Comparison of ENCODE assay signal across 11 cellular contexts in genomic region chr17:38850374-38850773, GRCh38. TPM values are rescaled to one million over a fixed set of nuclear protein-coding genes. Genes with fewer than 3 reads are reported as not detected.
A peak's percentile ranks its signal among the peaks of the same experiment; 100 is the strongest.
DNase-seq lines count a peak whose midpoint lies in the region; ATAC-seq, FAIRE-seq and TF ChIP-seq lines count a peak whose summit lies in the region.
"Had no signal": no experiment of that assay in that cellular context is flagged by ENCODE, and none has a peak within 500 bp of the region (broad histone marks: within the 10 kb centered on the region; RNA-seq: fewer than 3 reads in every experiment).

No MANE protein-coding gene starts in this region.

- H3K36me3 Mint-ChIP-seq in CD8-positive, alpha-beta memory T cell: peaks cover 0 to 66% (median 20%) of the 10 kb centered on the region in 3 donors
- H3K36me3 Mint-ChIP-seq in IgD-negative memory B cell: peaks cover 18% of the 10 kb centered on the region
- H3K36me3 Mint-ChIP-seq in astrocyte (ENCODE audit: low read depth, unreplicated experiment): peaks cover 28% of the 10 kb centered on the region
- peaks cover 0 to 68% (median 21%) of the 10 kb centered on the region in 3 donors for H3K36me3 Mint-ChIP-seq in naive thymus-derived CD8-positive, alpha-beta T cell

- TF ChIP-seq CTCF in astrocyte (IDR thresholded peaks at IDR 0.05; ENCODE audit: insufficient read depth, low read depth, low read length): no peak

- no peak for DNase-seq in CD8-positive, alpha-beta memory T cell
- DNase-seq in astrocyte (ENCODE audit: low read depth) (no peak), posterior vena cava (ENCODE audit: low spot score) (no peak), AG20443 (ENCODE audit: low spot score) (no peak), NCI-H82 (lab: John Stamatoyannopoulos, UW) (no peak)
- no peak for DNase-seq in naive thymus-derived CD8-positive, alpha-beta T cell
- DNase-seq: EL, NCI-H1694 had no signal

- no peak overlapping the region for H2AFZ ChIP-seq in astrocyte (ENCODE audit: low read depth, low read length)

- intact Hi-C loops in posterior vena cava (cut with DNase I): no loop called here

- ATAC-seq in naive thymus-derived CD8-positive, alpha-beta T cell: no peak
- no peak for ATAC-seq in HG02970 (IDR thresholded peaks at IDR 0.05; ENCODE audit: low FRiP score, unreplicated experiment)

- peaks cover 40% of the 10 kb centered on the region for H3K36me3 ChIP-seq in CD8-positive, alpha-beta memory T cell (ENCODE audit: insufficient read depth, low read length)
- peaks cover 47% of the 10 kb centered on the region for H3K36me3 ChIP-seq in astrocyte (ENCODE audit: insufficient read depth, low read length)

- H3K9ac ChIP-seq in astrocyte (ENCODE audit: low read length): peak overlapping the region; percentile 97

- H3K27ac ChIP-seq in CD8-positive, alpha-beta memory T cell (ENCODE audit: low read depth, low read length): no peak overlapping the region
- no peak overlapping the region for H3K27ac ChIP-seq in astrocyte (ENCODE audit: low read depth, low read length)
- H3K27ac ChIP-seq: right atrium auricular region had no signal

- CTCF ChIA-PET in CD8-positive, alpha-beta memory T cell (lab: Charles Lee): interaction anchor here (0.7 to 1.6 kb wide), 2 partner anchors 19 to 302 kb away, joined by 3 to 5 read pairs; partner anchors contain the start of gene LASP1

- no peaks in the 10 kb centered on the region for H3K9me3 Mint-ChIP-seq in CD8-positive, alpha-beta memory T cell
- no peaks in the 10 kb centered on the region for H3K9me3 Mint-ChIP-seq in IgD-negative memory B cell
- no peaks in the 10 kb centered on the region for H3K9me3 Mint-ChIP-seq in astrocyte (ENCODE audit: unreplicated experiment)
- no peaks in the 10 kb centered on the region for H3K9me3 Mint-ChIP-seq in naive thymus-derived CD8-positive, alpha-beta T cell

- no peak overlapping the region for H3K4me3 ChIP-seq in CD8-positive, alpha-beta memory T cell (ENCODE audit: low read length)
- peak overlapping the region; percentile 91 for H3K4me3 ChIP-seq in astrocyte (ENCODE audit: insufficient read depth, low read depth, low read length)
- H3K4me3 ChIP-seq: right atrium auricular region had no signal

- H3K4me2 ChIP-seq in astrocyte (ENCODE audit: low read length): peak overlapping the region; percentile 89

- H3K79me2 ChIP-seq in astrocyte (ENCODE audit: insufficient read depth, low read length): peaks cover 52% of the 10 kb centered on the region

- POLR2A ChIA-PET in CD8-positive, alpha-beta memory T cell (lab: Charles Lee): no interaction called here
- POLR2A ChIA-PET in naive thymus-derived CD8-positive, alpha-beta T cell (lab: Charles Lee): interaction anchor here (0.7 to 4.9 kb wide), 3 partner anchors 9 to 68 kb away, joined by 3 to 60 read pairs (median 13); partner anchors contain the start of gene CWC25

- no peaks in the 10 kb centered on the region for H3K27me3 Mint-ChIP-seq in CD8-positive, alpha-beta memory T cell
- H3K27me3 Mint-ChIP-seq in IgD-negative memory B cell: no peaks in the 10 kb centered on the region
- H3K27me3 Mint-ChIP-seq in astrocyte (ENCODE audit: low read depth, unreplicated experiment): no peaks in the 10 kb centered on the region
- H3K27me3 Mint-ChIP-seq in naive thymus-derived CD8-positive, alpha-beta T cell: no peaks in the 10 kb centered on the region

- H3K4me1 ChIP-seq in CD8-positive, alpha-beta memory T cell (ENCODE audit: insufficient read depth, low read length): peaks cover 36% of the 10 kb centered on the region
- peaks cover 20% of the 10 kb centered on the region for H3K4me1 ChIP-seq in astrocyte (ENCODE audit: insufficient read depth, low read length)

- peaks cover 41 to 46% (median 42%) of the 10 kb centered on the region in 3 donors for H3K4me1 Mint-ChIP-seq in CD8-positive, alpha-beta memory T cell
- H3K4me1 Mint-ChIP-seq in IgD-negative memory B cell (peaks cover 21 to 33% (median 26%) of the 10 kb centered on the region in 3 donors), astrocyte (ENCODE audit: low read depth, unreplicated experiment) (peaks cover 22% of the 10 kb centered on the region)
- H3K4me1 Mint-ChIP-seq in naive thymus-derived CD8-positive, alpha-beta T cell: peaks cover 29 to 46% (median 43%) of the 10 kb centered on the region in 4 donors

- FAIRE-seq in astrocyte (lab: Jason Lieb, UNC): no peak

- H3K4me3 Mint-ChIP-seq in CD8-positive, alpha-beta memory T cell: peak overlapping the region in 3 of 7 donors; percentile 2 to 53 (median 12)
- H3K4me3 Mint-ChIP-seq in IgD-negative memory B cell: peak overlapping the region in 1 of 4 donors; percentile 95
- H3K4me3 Mint-ChIP-seq in astrocyte (ENCODE audit: unreplicated experiment): peak overlapping the region; percentile 98
- peak overlapping the region in 3 of 10 donors; percentile 38 to 95 (median 64) for H3K4me3 Mint-ChIP-seq in naive thymus-derived CD8-positive, alpha-beta T cell

- peak overlapping the region in 7 of 8 donors; percentile 21 to 99 (median 74) for H3K27ac Mint-ChIP-seq in CD8-positive, alpha-beta memory T cell
- H3K27ac Mint-ChIP-seq in IgD-negative memory B cell (peak overlapping the region in 2 of 3 donors; percentile 92 to 96), astrocyte (ENCODE audit: unreplicated experiment) (no peak overlapping the region)
- H3K27ac Mint-ChIP-seq in naive thymus-derived CD8-positive, alpha-beta T cell: peak overlapping the region in 9 of 10 donors; percentile 29 to 100 (median 75)

- no peaks in the 10 kb centered on the region for H3K27me3 ChIP-seq in CD8-positive, alpha-beta memory T cell (ENCODE audit: insufficient read depth, low read length, poor library complexity, severe bottlenecking)
- no peaks in the 10 kb centered on the region for H3K27me3 ChIP-seq in astrocyte (ENCODE audit: insufficient read depth, low read length)
- H3K27me3 ChIP-seq: right atrium auricular region had no signal

- peaks cover 63% of the 10 kb centered on the region for H4K20me1 ChIP-seq in astrocyte (ENCODE audit: insufficient read depth, low read length)

- no peaks in the 10 kb centered on the region for H3K9me3 ChIP-seq in CD8-positive, alpha-beta memory T cell (ENCODE audit: low read length)
- H3K9me3 ChIP-seq in astrocyte (ENCODE audit: insufficient read depth, low read depth, low read length): no peaks in the 10 kb centered on the region
- H3K9me3 ChIP-seq: right atrium auricular region had no signal

RNA-seq across cellular contexts. Expression of gene RPL23, which starts 3.1 kb away (rescaled TPM):
- total RNA-seq in CD8-positive, alpha-beta memory T cell: 1,000 to 10,000 TPM; 1,857 to 1,911 TPM
- polyA plus RNA-seq in CD8-positive, alpha-beta memory T cell: 1,010 TPM
- polyA plus RNA-seq in IgD-negative memory B cell: 1,385 TPM
- total RNA-seq in astrocyte (954 and 1,087 TPM in 2 replicates), posterior vena cava (1,000 to 10,000 TPM; 1,179 to 1,230 TPM)
- total RNA-seq in naive thymus-derived CD8-positive, alpha-beta T cell: 1,000 to 10,000 TPM; 1,755 to 1,793 TPM
- 1,000 to 10,000 TPM; 1,506 to 1,897 (median 1,688) TPM for polyA plus RNA-seq in naive thymus-derived CD8-positive, alpha-beta T cell

RNA-seq across cellular contexts. Expression of gene LASP1, which starts 19.5 kb away (rescaled TPM):
- total RNA-seq in CD8-positive, alpha-beta memory T cell: 100 to 1,000 TPM; 128 to 135 TPM
- 76.1 TPM for polyA plus RNA-seq in CD8-positive, alpha-beta memory T cell
- polyA plus RNA-seq in IgD-negative memory B cell: 44.5 TPM
- 395 and 421 TPM in 2 replicates for total RNA-seq in astrocyte
- total RNA-seq in naive thymus-derived CD8-positive, alpha-beta T cell: 100 to 1,000 TPM; 103 to 107 TPM
- polyA plus RNA-seq in naive thymus-derived CD8-positive, alpha-beta T cell: 10 to 100 TPM; 50.1 to 53.1 (median 52.0) TPM
- total RNA-seq in posterior vena cava: 100 to 1,000 TPM in 1 of 2 donors, 10 to 100 TPM in 1; 95.2 to 119 TPM

RNA-seq across cellular contexts. Expression of gene CWC25, which starts 25.3 kb away (rescaled TPM):
- total RNA-seq in CD8-positive, alpha-beta memory T cell: 10 to 100 TPM; 31.3 to 31.7 TPM
- 11.5 TPM for polyA plus RNA-seq in CD8-positive, alpha-beta memory T cell
- polyA plus RNA-seq in IgD-negative memory B cell: 17.1 TPM
- total RNA-seq in astrocyte (12.4 and 13.7 TPM in 2 replicates), posterior vena cava (10 to 100 TPM; 13.6 to 14.9 TPM)
- 10 to 100 TPM; 36.1 to 41.3 TPM for total RNA-seq in naive thymus-derived CD8-positive, alpha-beta T cell
- 1 to 10 TPM; 6.3 to 7.4 (median 6.4) TPM for polyA plus RNA-seq in naive thymus-derived CD8-positive, alpha-beta T cell

RNA-seq across cellular contexts. Expression of gene PIP4K2B, which starts 51.0 kb away (rescaled TPM):
- total RNA-seq in CD8-positive, alpha-beta memory T cell: 10 to 100 TPM; 43.4 to 44.6 TPM
- 17.4 TPM for polyA plus RNA-seq in CD8-positive, alpha-beta memory T cell
- polyA plus RNA-seq in IgD-negative memory B cell: 11.5 TPM
- 54.4 and 58.2 TPM in 2 replicates for total RNA-seq in astrocyte
- 10 to 100 TPM; 58.2 to 64.2 TPM for total RNA-seq in naive thymus-derived CD8-positive, alpha-beta T cell
- 10 to 100 TPM; 11.8 to 17.8 (median 16.5) TPM for polyA plus RNA-seq in naive thymus-derived CD8-positive, alpha-beta T cell
- 10 to 100 TPM; 38.7 to 45.7 TPM for total RNA-seq in posterior vena cava
